8 cellular contexts compared by ENCODE assay signal in genomic region chr1:1347026-1347595, GRCh38. TPM values are rescaled to one million over a fixed set of nuclear protein-coding genes. Genes with fewer than 3 reads are reported as not detected.
A peak's percentile ranks its signal among the peaks of the same experiment; 100 is the strongest.
DNase-seq lines count a peak whose midpoint lies in the region; ATAC-seq, FAIRE-seq and TF ChIP-seq lines count a peak whose summit lies in the region.

No MANE protein-coding gene starts in this region.

- no peak for TF ChIP-seq POLR2A in ovary (IDR thresholded peaks at IDR 0.05)

- H3K4me1 Mint-ChIP-seq in CD4-positive, alpha-beta T cell (ENCODE audit: low read depth): peaks cover 18% of the 10 kb centered on the region

- TF ChIP-seq CTCF in CD4-positive, alpha-beta T cell (IDR thresholded peaks at IDR 0.05): no peak
- TF ChIP-seq CTCF in RWPE1 (conservative IDR thresholded peaks at IDR 0.05; ENCODE audit: low read depth): no peak
- TF ChIP-seq CTCF in ovary (IDR thresholded peaks at IDR 0.05): no peak

- peaks cover 3% of the 10 kb centered on the region for H3K27me3 Mint-ChIP-seq in CD4-positive, alpha-beta T cell

- ATAC-seq in CD4-positive, alpha-beta T cell (ENCODE audit: poor library complexity): no peak

- FAIRE-seq in urothelium cell line (lab: Jason Lieb, UNC): no peak

- H3K4me1 ChIP-seq in esophagus (ENCODE audit: control insufficient read depth in 2 of 2, insufficient read depth in 2 of 2, low read length in 1 of 2) (peaks cover 24 to 44% of the 10 kb centered on the region in 2 donors), ovary (ENCODE audit: insufficient read depth) (peaks cover 33% of the 10 kb centered on the region)

- H3K4me3 ChIP-seq in esophagus (ENCODE audit: low read depth in 1 of 2, low read length in 2 of 2) (peak overlapping the region; percentile 85 to 96), ovary (no peak overlapping the region)

- peaks cover 0 to 8% of the 10 kb centered on the region in 2 donors for H3K36me3 ChIP-seq in esophagus (ENCODE audit: control insufficient read depth in 2 of 2, insufficient read depth in 2 of 2, low read length in 1 of 2)
- H3K36me3 ChIP-seq in ovary: no peaks in the 10 kb centered on the region

- intact Hi-C loops in CD4-positive, alpha-beta T cell (cut with DNase I, micrococcal nuclease): loop anchor here in 1 of 2 experiments (1.0 kb wide), 1 partner anchor 22 kb away; no protein-coding TSS in a partner anchor
- intact Hi-C loops in ovary (cut with DNase I): no loop called here

- WGBS in esophagus, 2 donors: 67 to 73% methylated on average over 10 of the region's 10 CpGs
- WGBS in ovary, 3 donors: 73 to 82% (median 80%) methylated on average over 10 of the region's 10 CpGs

- POLR2A ChIA-PET in CD4-positive, alpha-beta T cell (lab: Charles Lee): interaction anchor here (1.0 kb wide), 1 partner anchor 225 kb away, joined by 3 read pairs; no protein-coding TSS in a partner anchor
- POLR2A ChIA-PET in RWPE1 (lab: Yijun Ruan, JAX; ENCODE audit: low non-redundant PET): interaction anchor here (0.8 kb wide), 1 partner anchor 28 kb away, joined by 4 read pairs; the partner anchor contains the start of gene AURKAIP1

- H3K27ac Mint-ChIP-seq in CD4-positive, alpha-beta T cell: peak overlapping the region; percentile 17

- H3K9me3 Mint-ChIP-seq in CD4-positive, alpha-beta T cell: no peaks in the 10 kb centered on the region

- no peaks in the 10 kb centered on the region for H3K9me3 ChIP-seq in CD4-positive, alpha-beta T cell (ENCODE audit: control insufficient read depth, low read length)
- H3K9me3 ChIP-seq in esophagus (ENCODE audit: control insufficient read depth in 2 of 2, insufficient read depth in 1 of 2, low read depth in 1 of 2, low read length in 1 of 2) (no peaks in the 10 kb centered on the region), ovary (no peaks in the 10 kb centered on the region)

- no peak for DNase-seq in CD4-positive, alpha-beta T cell
- DNase-seq in RWPE1 (ENCODE audit: low spot score): no peak
- DNase-seq in ovary: no peak
- DNase-seq in urothelium cell line (ENCODE audit: low spot score): no peak
- DNase-seq in stimulated activated CD4-positive, alpha-beta T cell treated with anti-CD3 and anti-CD28 coated beads, Interleukin-15, amount 100 ng/mL, for 24 hours: no peak
- DNase-seq in kidney glomerular epithelial cell (lab: John Stamatoyannopoulos, UW): no peak
- DNase-seq in stimulated activated naive CD4-positive, alpha-beta T cell treated with Interleukin-2 at 50 U/mL for 16 hours (lab: John Stamatoyannopoulos, UW): no peak

- no peak for TF ChIP-seq EP300 in ovary (IDR thresholded peaks at IDR 0.05)

- H3K4me3 Mint-ChIP-seq in CD4-positive, alpha-beta T cell: peak overlapping the region; percentile 86

- CTCF ChIA-PET in CD4-positive, alpha-beta T cell (lab: Charles Lee): no interaction called here
- CTCF ChIA-PET in RWPE1 (lab: Yijun Ruan, JAX): no interaction called here

- no peaks in the 10 kb centered on the region for H3K36me3 Mint-ChIP-seq in CD4-positive, alpha-beta T cell (ENCODE audit: low read depth)

- H3K27me3 ChIP-seq in CD4-positive, alpha-beta T cell (ENCODE audit: control insufficient read depth, insufficient read depth, low read length): no peaks in the 10 kb centered on the region
- no peaks in the 10 kb centered on the region for H3K27me3 ChIP-seq in esophagus (ENCODE audit: control insufficient read depth in 1 of 2, insufficient read depth in 2 of 2, low read length in 2 of 2)
- H3K27me3 ChIP-seq in ovary: no peaks in the 10 kb centered on the region

- H3K27ac ChIP-seq in CD4-positive, alpha-beta T cell (ENCODE audit: low read depth, low read length): no peak overlapping the region
- H3K27ac ChIP-seq in RWPE1 (peak overlapping the region; percentile 98), esophagus (ENCODE audit: low read depth in 2 of 2, low read length in 1 of 2) (peak overlapping the region; percentile 88 to 97), ovary (peak overlapping the region; percentile 20 to 53)

RNA-seq across cellular contexts. Expression of gene DVL1, which starts 2.1 kb away (rescaled TPM):
- total RNA-seq in CD4-positive, alpha-beta T cell: 10 to 100 TPM; 44.9 to 45.5 TPM
- 100 to 1,000 TPM in 1 of 2 donors, 10 to 100 TPM in 1; 57.5 to 107 TPM for polyA plus RNA-seq in esophagus
- total RNA-seq in ovary: 10 to 100 TPM; 38.0 to 85.2 (median 64.9) TPM
- polyA plus RNA-seq in ovary: 10 to 100 TPM in 1 of 2 donors, 1 to 10 TPM in 1; 2.1 to 51.2 TPM

RNA-seq across cellular contexts. Expression of gene MXRA8, which starts 11.2 kb away (rescaled TPM):
- total RNA-seq in CD4-positive, alpha-beta T cell: 1 to 10 TPM; 1.6 to 2.9 TPM
- polyA plus RNA-seq in esophagus (10 to 100 TPM in 1 of 2 donors, 1 to 10 TPM in 1; 7.5 to 14.7 TPM), ovary (100 to 1,000 TPM in 1 of 2 donors, 10 to 100 TPM in 1; 40.3 to 193 TPM)
- total RNA-seq in ovary: 100 to 1,000 TPM in 5 of 7 donors, 10 to 100 TPM in 2; 63.8 to 206 (median 131) TPM

RNA-seq across cellular contexts. Expression of gene TAS1R3, which starts 16.0 kb away (rescaled TPM):
- total RNA-seq in CD4-positive, alpha-beta T cell: 1 to 10 TPM; 3.3 to 3.4 TPM
- polyA plus RNA-seq in esophagus (1 to 10 TPM in 1 of 2 donors, under 1 TPM in 1; 0.28 to 1.9 TPM), ovary (under 1 TPM in 1 of 2 donors, not detected in 1; 0.24 TPM)
- under 1 TPM in 6 of 7 donors, not detected in 1; 0.07 to 0.40 (median 0.23) TPM for total RNA-seq in ovary

RNA-seq across cellular contexts. Expression of gene CPTP, which starts 22.5 kb away (rescaled TPM):
- 10 to 100 TPM; 11.6 to 12.9 TPM for total RNA-seq in CD4-positive, alpha-beta T cell
- polyA plus RNA-seq in esophagus (10 to 100 TPM; 38.3 to 73.1 TPM), ovary (10 to 100 TPM in 1 of 2 donors, 1 to 10 TPM in 1; 2.4 to 18.3 TPM)
- total RNA-seq in ovary: 10 to 100 TPM; 13.8 to 21.0 (median 14.8) TPM

RNA-seq across cellular contexts. Expression of gene INTS11, which starts 22.7 kb away (rescaled TPM):
- total RNA-seq in CD4-positive, alpha-beta T cell: 100 to 1,000 TPM; 130 to 137 TPM
- polyA plus RNA-seq in esophagus (100 to 1,000 TPM in 1 of 2 donors, 10 to 100 TPM in 1; 74.1 to 127 TPM), ovary (100 to 1,000 TPM in 1 of 2 donors, 10 to 100 TPM in 1; 72.6 to 119 TPM)
- 100 to 1,000 TPM; 102 to 135 (median 109) TPM for total RNA-seq in ovary

Comparison
In these comparisons a context has a peak if more than half of its experiments do, and no peak if none do; other contexts are left out.
1. RNA of gene MXRA8, which starts 11.2 kb away (total RNA-seq): 63.8 to 206 TPM in ovary; 1.6 to 2.9 TPM in CD4-positive, alpha-beta T cell; every median in the first group is over 10 times any median in the second.